Comparison of ENCODE assay signal across 14 cellular contexts in genomic region chr12:95318071-95318545, GRCh38.
DNase-seq lines count a peak whose midpoint lies in the region; ATAC-seq, FAIRE-seq and TF ChIP-seq lines count a peak whose summit lies in the region.
"Had no signal": no experiment of that assay in that cellular context is flagged by ENCODE, and none has a peak within 500 bp of the region (broad histone marks: within the 10 kb centered on the region; RNA-seq: fewer than 3 reads in every experiment).

No MANE protein-coding gene starts in this region.

- no peaks in the 10 kb centered on the region for H3K36me3 ChIP-seq in CD8-positive, alpha-beta memory T cell (ENCODE audit: insufficient read depth, low read length)
- H3K36me3 ChIP-seq: heart right ventricle had no signal

- H3K9me3 ChIP-seq in A549, result no peaks in the 10 kb centered on the region
- H3K9me3 ChIP-seq in CD8-positive, alpha-beta memory T cell (ENCODE audit: low read length), result no peaks in the 10 kb centered on the region
- H3K9me3 ChIP-seq: heart right ventricle had no signal

- TF ChIP-seq RAD21 in A549 (conservative IDR thresholded peaks at IDR 0.05 in 1 of 2, IDR thresholded peaks at IDR 0.05 in 1 of 2), result peak; percentile 29 to 58; a peak in 4 of 5 replicates

- 1% methylated on average over 2 of the region's 2 CpGs for WGBS in A549 (ENCODE audit: missing lambda C conversion rate)

- CTCF ChIA-PET in A549 (lab: Yijun Ruan, JAX), result interaction anchor here (0.5 to 3.4 kb wide), 7 partner anchors 10 to 552 kb away, joined by 3 to 22 read pairs (median 3); no protein-coding TSS in a partner anchor
- CTCF ChIA-PET in CD8-positive, alpha-beta memory T cell (lab: Charles Lee), result no interaction called here

- TF ChIP-seq EP300 in A549 (IDR thresholded peaks at IDR 0.05), result peak; percentile 98 to 99

- POLR2A ChIA-PET in A549 (lab: Yijun Ruan, JAX), result interaction anchor here (1.0 to 1.7 kb wide), 4 partner anchors 8 to 156 kb away, joined by 3 to 11 read pairs (median 5); partner anchors contain the start of genes FGD6, METAP2 and VEZT
- POLR2A ChIA-PET in CD8-positive, alpha-beta memory T cell (lab: Charles Lee), result no interaction called here

- no peaks in the 10 kb centered on the region for H3K9me3 Mint-ChIP-seq in CD8-positive, alpha-beta memory T cell
- H3K9me3 Mint-ChIP-seq: central memory CD8-positive, alpha-beta T cell; natural killer cell treated with Interleukin-12 subunit alpha and Interleukin-12 subunit beta and Interleukin-15 and Interleukin-18, amount 100 ng/mL, for 72 hours; T-cell had no signal

- no peak for TF ChIP-seq POLR2A in A549 (IDR thresholded peaks at IDR 0.05; ENCODE audit: low read length)

- H3K27me3 Mint-ChIP-seq in CD8-positive, alpha-beta memory T cell, result peaks cover 10 to 20% of the 10 kb centered on the region in 2 donors

- peak overlapping the region; percentile 88 to 89 for H3K27ac ChIP-seq in A549
- H3K27ac ChIP-seq in CD8-positive, alpha-beta memory T cell (ENCODE audit: low read depth, low read length), result no peak overlapping the region
- H3K27ac ChIP-seq: heart right ventricle had no signal

- peak overlapping the region; percentile 69 for H3K4me2 ChIP-seq in A549

- ATAC-seq in A549, result peak; percentile 84 to 89
- ATAC-seq: heart right ventricle; natural killer cell treated with Interleukin-12 subunit alpha and Interleukin-12 subunit beta and Interleukin-15 and Interleukin-18, amount 100 ng/mL, for 72 hours; T-cell had no signal

- no peak for TF ChIP-seq CTCF in A549 (IDR thresholded peaks at IDR 0.05)

- H3K36me3 Mint-ChIP-seq in CD8-positive, alpha-beta memory T cell, result no peaks in the 10 kb centered on the region
- H3K36me3 Mint-ChIP-seq: natural killer cell treated with Interleukin-12 subunit alpha and Interleukin-12 subunit beta and Interleukin-15 and Interleukin-18, amount 100 ng/mL, for 72 hours; T-cell had no signal

- no peaks in the 10 kb centered on the region for H3K4me1 Mint-ChIP-seq in CD8-positive, alpha-beta memory T cell
- H3K4me1 Mint-ChIP-seq: B cell; central memory CD8-positive, alpha-beta T cell; T-cell had no signal

- no peaks in the 10 kb centered on the region for H3K27me3 ChIP-seq in CD8-positive, alpha-beta memory T cell (ENCODE audit: insufficient read depth, low read length, poor library complexity, severe bottlenecking)
- H3K27me3 ChIP-seq: heart right ventricle had no signal

- DNase-seq in A549 (ENCODE audit: low read depth in 1 of 2, low spot score in 1 of 2) (peak; percentile 59 to 96), HuH-7.5 (ENCODE audit: low spot score) (peak; percentile 34), amniotic epithelial cell (ENCODE audit: low read depth) (peak; percentile 96), kidney tubule cell (ENCODE audit: low spot score) (peak; percentile 52), pons (ENCODE audit: low spot score) (no peak), COLO668 (lab: John Stamatoyannopoulos, UW; ENCODE audit: unreplicated experiment) (no peak), NCI-H1105 (lab: John Stamatoyannopoulos, UW) (no peak)
- no peak for DNase-seq in CD8-positive, alpha-beta memory T cell
- DNase-seq: heart right ventricle, NCI-H1694, T-cell had no signal

- FAIRE-seq in A549 (lab: Jason Lieb, UNC), result peak; percentile 89

- no peak overlapping the region for H3K4me3 Mint-ChIP-seq in CD8-positive, alpha-beta memory T cell
- H3K4me3 Mint-ChIP-seq: B cell; central memory CD8-positive, alpha-beta T cell; natural killer cell treated with Interleukin-12 subunit alpha and Interleukin-12 subunit beta and Interleukin-15 and Interleukin-18, amount 100 ng/mL, for 72 hours; T-cell had no signal

- H3K27ac Mint-ChIP-seq in CD8-positive, alpha-beta memory T cell, result no peak overlapping the region
- H3K27ac Mint-ChIP-seq: B cell; natural killer cell treated with Interleukin-12 subunit alpha and Interleukin-12 subunit beta and Interleukin-15 and Interleukin-18, amount 100 ng/mL, for 72 hours; T-cell had no signal

- peaks cover 75% of the 10 kb centered on the region for H3K4me1 ChIP-seq in A549
- H3K4me1 ChIP-seq in CD8-positive, alpha-beta memory T cell (ENCODE audit: insufficient read depth, low read length), result no peaks in the 10 kb centered on the region

- no peak overlapping the region for H3K4me3 ChIP-seq in A549
- H3K4me3 ChIP-seq in CD8-positive, alpha-beta memory T cell (ENCODE audit: low read length), result no peak overlapping the region
- H3K4me3 ChIP-seq: heart right ventricle had no signal

TF ChIP-seq in A549, 52 proteins besides CTCF, POLR2A, EP300 and RAD21 (continues in another document):
- TF ChIP-seq E2F6 (IDR thresholded peaks at IDR 0.05; ENCODE audit: borderline replicate concordance, low read depth) (peak; percentile 46; the same call in 1 of the 2 replicates), GATA3 (IDR thresholded peaks at IDR 0.05; ENCODE audit: borderline replicate concordance) (peak; percentile 98), CBX8 (IDR thresholded peaks at IDR 0.05) (no peak), RARB (CRISPR knock-in tag; IDR thresholded peaks at IDR 0.05) (peak; percentile 59), ZFP36 (IDR thresholded peaks at IDR 0.05; ENCODE audit: borderline replicate concordance, partially characterized antibody) (peak; percentile 80), SMC3 (IDR thresholded peaks at IDR 0.05) (peak; percentile 50; the same call in 2 of the 3 replicates), HDAC2 (IDR thresholded peaks at IDR 0.05) (no peak), JUN (IDR thresholded peaks at IDR 0.05) (peak; percentile 99), RFX5 (IDR thresholded peaks at IDR 0.05) (no peak), CBX2 (IDR thresholded peaks at IDR 0.05; ENCODE audit: borderline replicate concordance, low read depth) (no peak), PBX3 (IDR thresholded peaks at IDR 0.05) (peak; percentile 60), MAX (IDR thresholded peaks at IDR 0.05) (peak; percentile 66; the same call in 1 of the 2 replicates), BHLHE40 (IDR thresholded peaks at IDR 0.05; ENCODE audit: low read depth, low read length) (no peak), FOSB (CRISPR knock-in tag; IDR thresholded peaks at IDR 0.05) (peak; percentile 76; the same call in 1 of the 2 replicates), HOXB13 (CRISPR knock-in tag; IDR thresholded peaks at IDR 0.05; ENCODE audit: low read depth) (no peak), BCL3 (IDR thresholded peaks at IDR 0.05) (peak; percentile 98), ZC3H11A (IDR thresholded peaks at IDR 0.05) (no peak), CEBPB (IDR thresholded peaks at IDR 0.05) (peak; percentile 97 to 99), PHF8 (IDR thresholded peaks at IDR 0.05; ENCODE audit: borderline replicate concordance, low read depth) (no peak), MAFK (IDR thresholded peaks at IDR 0.05; ENCODE audit: partially characterized antibody) (no peak), FOSL2 (IDR thresholded peaks at IDR 0.05) (peak; percentile 96), FOSL2 (CRISPR knock-in tag; IDR thresholded peaks at IDR 0.05) (peak; percentile 95), JUNB (IDR thresholded peaks at IDR 0.05) (peak; percentile 99), HOXA7 (CRISPR knock-in tag; IDR thresholded peaks at IDR 0.05) (peak; percentile 35; the same call in 1 of the 2 replicates)

Comparison
In these comparisons a context has a peak if more than half of its experiments do, and no peak if none do; other contexts are left out.
1. DNase-seq: peak in A549 (2 of 2), HuH-7.5 (single experiment), amniotic epithelial cell (single experiment) and kidney tubule cell (single experiment); none in CD8-positive, alpha-beta memory T cell (0 of 5), pons (single experiment), COLO668 (single experiment) and NCI-H1105 (single experiment).